11 cellular contexts compared by ENCODE assay signal in the genomic region with DNA sequence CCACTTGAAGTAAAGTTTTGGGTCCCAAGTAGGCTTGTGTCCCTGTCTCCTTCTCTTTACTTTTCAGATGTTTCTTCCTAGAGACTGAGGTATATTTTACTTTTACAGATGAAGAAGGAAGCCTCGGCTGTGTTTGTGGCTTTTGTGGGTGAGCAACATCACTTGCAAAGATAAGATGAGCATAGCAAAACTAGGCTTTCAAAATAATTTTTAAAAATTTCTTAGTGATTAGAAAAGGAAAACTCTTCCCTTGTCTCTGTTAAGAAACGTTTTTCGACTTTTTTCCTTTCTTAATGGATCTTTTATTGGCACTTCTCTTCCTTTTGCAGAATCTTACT. TPM values are rescaled to one million over a fixed set of nuclear protein-coding genes. Genes with fewer than 3 reads are reported as not detected.
DNase-seq lines count a peak whose midpoint lies in the region; ATAC-seq and TF ChIP-seq lines count a peak whose summit lies in the region.
"Had no signal": no experiment of that assay in that cellular context is flagged by ENCODE, and none has a peak within 500 bp of the region (broad histone marks: within the 10 kb centered on the region; RNA-seq: fewer than 3 reads in every experiment).

No MANE protein-coding gene starts in this region.

- peak overlapping the region; percentile 74 to 98 (median 86) for H3K4me3 Mint-ChIP-seq in CD4-positive, alpha-beta memory T cell
- H3K4me3 Mint-ChIP-seq in natural killer cell: peak overlapping the region; percentile 90

- H3K4me3 ChIP-seq in CD4-positive, alpha-beta memory T cell (ENCODE audit: low read length in 2 of 2): peak overlapping the region in 1 of 2 donors; percentile 41
- H3K4me3 ChIP-seq in MG63 (peak overlapping the region; percentile 17), adipocyte (ENCODE audit: low read length) (peak overlapping the region; percentile 47)
- H3K4me3 ChIP-seq: right atrium auricular region had no signal

- H3K4me1 ChIP-seq in CD4-positive, alpha-beta memory T cell (ENCODE audit: insufficient read depth, low read length): peaks cover 99% of the 10 kb centered on the region
- H3K4me1 ChIP-seq in adipocyte (ENCODE audit: control insufficient read depth, insufficient read depth, low read length): peaks cover 94% of the 10 kb centered on the region

- no peaks in the 10 kb centered on the region for H3K27me3 Mint-ChIP-seq in CD4-positive, alpha-beta memory T cell
- no peaks in the 10 kb centered on the region for H3K27me3 Mint-ChIP-seq in natural killer cell (ENCODE audit: low read depth in 2 of 2)

- H3K36me3 ChIP-seq in CD4-positive, alpha-beta memory T cell (ENCODE audit: insufficient read depth, low read length): no peaks in the 10 kb centered on the region
- peaks cover 23% of the 10 kb centered on the region for H3K36me3 ChIP-seq in MG63
- H3K36me3 ChIP-seq in adipocyte (ENCODE audit: control insufficient read depth, insufficient read depth, low read length, severe bottlenecking): no peaks in the 10 kb centered on the region
- H3K36me3 ChIP-seq: right atrium auricular region had no signal

- intact Hi-C loops in CD4-positive, alpha-beta memory T cell (cut with micrococcal nuclease): loop anchor here (2.0 kb wide), 1 partner anchor 29 kb away; no protein-coding TSS in a partner anchor
- intact Hi-C loops in natural killer cell (cut with micrococcal nuclease): loop anchor here (5.0 kb wide), 1 partner anchor 35 kb away; no protein-coding TSS in a partner anchor

- peaks cover 0 to 1% (median 0%) of the 10 kb centered on the region in 8 donors for H3K9me3 Mint-ChIP-seq in CD4-positive, alpha-beta memory T cell
- no peaks in the 10 kb centered on the region for H3K9me3 Mint-ChIP-seq in natural killer cell

- DNase-seq in CD4-positive, alpha-beta memory T cell: peak in 3 of 5 donors; percentile 18 to 60 (median 42)
- DNase-seq in MG63 (no peak), adipocyte (ENCODE audit: low read depth) (no peak), natural killer cell (no peak), NCI-H345 (lab: John Stamatoyannopoulos, UW) (no peak), foreskin melanocyte (no peak)
- DNase-seq: dermis blood vessel endothelial cell, NCI-H526 treated with DMSO at 0.1 percent for 48 hours had no signal

- no peak for TF ChIP-seq CTCF in natural killer cell (IDR thresholded peaks at IDR 0.05)

- H3K4me1 Mint-ChIP-seq in CD4-positive, alpha-beta memory T cell: peaks cover 79 to 100% (median 91%) of the 10 kb centered on the region in 4 donors
- peaks cover 88 to 94% of the 10 kb centered on the region in 2 donors for H3K4me1 Mint-ChIP-seq in natural killer cell

- ATAC-seq in natural killer cell: peak in 2 of 3 donors; percentile 30 to 48
- no peak for ATAC-seq in HG03565 (IDR thresholded peaks at IDR 0.05; ENCODE audit: unreplicated experiment)
- ATAC-seq in HG02938 (IDR thresholded peaks at IDR 0.05; ENCODE audit: unreplicated experiment): no peak

- CTCF ChIA-PET in CD4-positive, alpha-beta memory T cell (lab: Charles Lee; ENCODE audit: partially characterized antibody): interaction anchor here (0.9 to 1.4 kb wide), 7 partner anchors 15 to 61 kb away, joined by 3 to 5 read pairs (median 3); no protein-coding TSS in a partner anchor

- POLR2A ChIA-PET in CD4-positive, alpha-beta memory T cell (lab: Charles Lee; ENCODE audit: partially characterized antibody): interaction anchor here (0.6 to 4.6 kb wide), 7 partner anchors 8 to 365 kb away, joined by 3 to 23 read pairs (median 3); partner anchors contain the start of gene PTPN1

- H3K36me3 Mint-ChIP-seq in CD4-positive, alpha-beta memory T cell: peaks cover 0 to 13% of the 10 kb centered on the region in 2 donors
- no peaks in the 10 kb centered on the region for H3K36me3 Mint-ChIP-seq in natural killer cell

- H3K27me3 ChIP-seq in CD4-positive, alpha-beta memory T cell (ENCODE audit: insufficient read depth, low read length): no peaks in the 10 kb centered on the region
- no peaks in the 10 kb centered on the region for H3K27me3 ChIP-seq in MG63
- no peaks in the 10 kb centered on the region for H3K27me3 ChIP-seq in adipocyte (replicated peaks; ENCODE audit: control insufficient read depth, insufficient read depth, low read length)
- H3K27me3 ChIP-seq: right atrium auricular region had no signal

- peak overlapping the region; percentile 43 for H3K9ac ChIP-seq in adipocyte (ENCODE audit: low read length)

- no peaks in the 10 kb centered on the region for H3K9me3 ChIP-seq in CD4-positive, alpha-beta memory T cell (ENCODE audit: control insufficient read depth in 1 of 2, low read length in 2 of 2)
- H3K9me3 ChIP-seq in MG63 (no peaks in the 10 kb centered on the region), adipocyte (ENCODE audit: control insufficient read depth, low read length) (no peaks in the 10 kb centered on the region)
- H3K9me3 ChIP-seq: right atrium auricular region had no signal

- peak overlapping the region; percentile 83 to 96 (median 94) for H3K27ac Mint-ChIP-seq in CD4-positive, alpha-beta memory T cell
- peak overlapping the region; percentile 95 to 98 for H3K27ac Mint-ChIP-seq in natural killer cell

- H3K27ac ChIP-seq in CD4-positive, alpha-beta memory T cell (ENCODE audit: low read depth, low read length): peak overlapping the region; percentile 65
- H3K27ac ChIP-seq: right atrium auricular region had no signal

RNA-seq across cellular contexts. Expression of gene PTPN1, which starts 7.6 kb away (rescaled TPM):
- total RNA-seq in CD4-positive, alpha-beta memory T cell: 10 to 100 TPM; 59.5 to 61.5 TPM
- 10 to 100 TPM; 21.0 to 41.0 TPM for polyA plus RNA-seq in CD4-positive, alpha-beta memory T cell
- total RNA-seq in MG63 (2014; rRNA removed; shearing (Covaris generic); ENCODE audit: low replicate concordance): 35.3 and 37.1 TPM in 2 replicates
- 10 to 100 TPM; 52.9 to 64.5 (median 58.3) TPM for total RNA-seq in natural killer cell

Comparison
In these comparisons a context has a peak if more than half of its experiments do, and no peak if none do; other contexts are left out.
1. DNase-seq: peak in CD4-positive, alpha-beta memory T cell (3 of 5); none in MG63 (single experiment), adipocyte (single experiment), natural killer cell (single experiment), NCI-H345 (single experiment) and foreskin melanocyte (single experiment).
2. ATAC-seq: peak in natural killer cell (2 of 3); none in HG03565 (single experiment) and HG02938 (single experiment).